ENCODE assay signal across 1 cellular context in genomic region chr16:56203052-56203451, GRCh38.
TF ChIP-seq lines count a peak whose summit lies in the region.

No MANE protein-coding gene starts in this region.

TF ChIP-seq in HepG2, 621 proteins besides CTCF, POLR2A, EP300 and RAD21 (continued from another document):
- TF ChIP-seq USF2 (IDR thresholded peaks at IDR 0.05; ENCODE audit: low read depth, low read length): peak; percentile 86
- TF ChIP-seq USF2 (CRISPR knock-in tag; IDR thresholded peaks at IDR 0.05; ENCODE audit: borderline replicate concordance): peak; percentile 70; the same call in 1 of the 2 replicates
- TF ChIP-seq ZNF253 (CRISPR knock-in tag; IDR thresholded peaks at IDR 0.05; ENCODE audit: borderline replicate concordance): no peak
- TF ChIP-seq SMAD9 (CRISPR knock-in tag; IDR thresholded peaks at IDR 0.05): no peak
- TF ChIP-seq ZNF230 (CRISPR knock-in tag; IDR thresholded peaks at IDR 0.05): no peak
- TF ChIP-seq NFYC (CRISPR knock-in tag; IDR thresholded peaks at IDR 0.05): peak; percentile 71
- TF ChIP-seq ATF4 (CRISPR knock-in tag; IDR thresholded peaks at IDR 0.05): no peak
- TF ChIP-seq SALL2 (CRISPR knock-in tag; IDR thresholded peaks at IDR 0.05): no peak
TF ChIP-seq in HepG2: peak in this region for 7.
